In the genomic region with DNA sequence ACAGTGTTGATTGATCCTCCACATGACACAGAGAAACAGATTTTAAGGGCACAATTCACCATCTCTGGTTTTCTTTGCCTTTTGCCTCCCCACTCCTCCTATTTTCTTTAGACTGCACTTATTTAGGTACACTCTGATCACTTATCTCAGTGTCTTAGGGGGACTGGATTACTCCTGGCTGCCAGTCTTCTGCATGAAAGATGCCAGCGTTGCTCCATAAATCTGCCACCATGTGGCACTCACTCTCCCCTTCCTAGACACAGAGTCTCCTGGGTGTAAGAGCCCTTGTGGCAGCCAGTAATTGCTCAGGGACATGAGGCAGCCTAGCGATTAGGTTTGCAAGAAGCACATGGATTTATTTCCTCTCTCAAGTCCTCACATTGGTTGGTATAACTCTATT, we compare ENCODE assay signal across 8 cellular contexts. TPM values are rescaled to one million over a fixed set of nuclear protein-coding genes. Genes with fewer than 3 reads are reported as not detected.
DNase-seq lines count a peak whose midpoint lies in the region; ATAC-seq and TF ChIP-seq lines count a peak whose summit lies in the region.

No MANE protein-coding gene starts in this region.

- H3K36me3 ChIP-seq in right atrium auricular region, result peaks cover 6% of the 10 kb centered on the region

- no peak overlapping the region for H3K4me3 ChIP-seq in right atrium auricular region

- H3K4me1 ChIP-seq in right atrium auricular region, result peaks cover 0 to 4% of the 10 kb centered on the region in 2 donors

- no peak for TF ChIP-seq CTCF in right atrium auricular region (IDR thresholded peaks at IDR 0.05)

- peak; percentile 40 for DNase-seq in Caki2 (ENCODE audit: low read depth)
- DNase-seq in LHCN-M2 (ENCODE audit: low read depth), result peak; percentile 14
- DNase-seq in RPMI8226, result peak; percentile 8
- DNase-seq in right atrium auricular region (ENCODE audit: low spot score), result no peak
- no peak for DNase-seq in activated CD4-positive, CD25-positive, alpha-beta regulatory T cell (lab: John Stamatoyannopoulos, UW)
- DNase-seq in iPS-NIHi11 (ENCODE audit: low spot score), result no peak
- DNase-seq in HPDE6-E6E7 (ENCODE audit: extremely low spot score), result no peak

- no peaks in the 10 kb centered on the region for H3K27me3 ChIP-seq in right atrium auricular region

- no peaks in the 10 kb centered on the region for H3K9me3 ChIP-seq in right atrium auricular region

- no peak for ATAC-seq in GM19023 (IDR thresholded peaks at IDR 0.05; ENCODE audit: unreplicated experiment)

- in situ Hi-C loops in Caki2 (cut with HindIII; ENCODE audit: low pct_unique_long_range_greater_than_20kb, low sequenced_read_pairs), result no loop called here

- H3K27ac ChIP-seq in right atrium auricular region, result peak overlapping the region; percentile 60 to 74

RNA-seq across cellular contexts. Expression of gene RBM20, which starts 34.5 kb away (rescaled TPM):
- 7.2 and 7.7 TPM in 2 replicates for total RNA-seq in Caki2 (2014; rRNA removed; shearing (Covaris generic); ENCODE audit: low replicate concordance)
- 0.51 and 0.57 TPM in 2 replicates for total RNA-seq in LHCN-M2 (2014; rRNA removed)
- polyA plus RNA-seq in LHCN-M2 (2012), result 0.50 TPM
- total RNA-seq in right atrium auricular region, result 10 to 100 TPM; 51.7 to 59.9 TPM

RNA-seq across cellular contexts. Expression of gene SMC3, which starts 42.1 kb away (rescaled TPM):
- 15.9 and 16.5 TPM in 2 replicates for total RNA-seq in Caki2 (2014; rRNA removed; shearing (Covaris generic); ENCODE audit: low replicate concordance)
- total RNA-seq in LHCN-M2 (2014; rRNA removed) (34.8 and 44.7 TPM in 2 replicates), right atrium auricular region (10 to 100 TPM; 18.1 to 18.3 TPM)
- polyA plus RNA-seq in LHCN-M2 (2012), result 12.4 TPM

Comparison
In these comparisons a context has a peak if more than half of its experiments do, and no peak if none do; other contexts are left out.
1. DNase-seq: peak in Caki2 (single experiment), LHCN-M2 (single experiment) and RPMI8226 (single experiment); none in right atrium auricular region (single experiment), activated CD4-positive, CD25-positive, alpha-beta regulatory T cell (0 of 4), iPS-NIHi11 (single experiment) and HPDE6-E6E7 (single experiment).